ENCODE assay signal across 2 cellular contexts in genomic region chr12:116684891-116685290, GRCh38.
TF ChIP-seq lines count a peak whose summit lies in the region.

No MANE protein-coding gene starts in this region.

TF ChIP-seq in GM23338, 12 proteins besides CTCF, POLR2A, EP300 and RAD21 (continued from another document):
- no peak for TF ChIP-seq NANOG (IDR thresholded peaks at IDR 0.05; ENCODE audit: borderline replicate concordance)
- TF ChIP-seq CREB1 (CRISPR knock-in tag; IDR thresholded peaks at IDR 0.05; ENCODE audit: low read depth) = no peak
- TF ChIP-seq POLR2AphosphoS5 (IDR thresholded peaks at IDR 0.05; ENCODE audit: low read depth) = no peak
- TF ChIP-seq ETS1 (IDR thresholded peaks at IDR 0.05) = no peak
- no peak for TF ChIP-seq ZNF462 (CRISPR knock-in tag; IDR thresholded peaks at IDR 0.05)

TF ChIP-seq in GM12878, 131 proteins besides CTCF, POLR2A, EP300 and RAD21 (continued from another document):
- TF ChIP-seq ATF3 (IDR thresholded peaks at IDR 0.05; ENCODE audit: borderline replicate concordance, extremely low read depth, low read depth, low read length) (no peak), EED (IDR thresholded peaks at IDR 0.05; ENCODE audit: low read depth) (no peak), BCL11A (IDR thresholded peaks at IDR 0.05; ENCODE audit: low read depth, low read length) (no peak)
